In genomic region chr19:58228584-58229254, GRCh38 we compare ENCODE assay signal across 8 cellular contexts. TPM values are rescaled to one million over a fixed set of nuclear protein-coding genes. Genes with fewer than 3 reads are reported as not detected.
DNase-seq lines count a peak whose midpoint lies in the region; ATAC-seq lines count a peak whose summit lies in the region.

ZNF544 (plus strand) TSS chr19:58228914; CDS start chr19:58244024, 15,110 bp downstream.

- ATAC-seq in GM18502 (IDR thresholded peaks at IDR 0.05; ENCODE audit: poor library complexity, unreplicated experiment) (peak; percentile 91), HG02938 (IDR thresholded peaks at IDR 0.05; ENCODE audit: unreplicated experiment) (peak; percentile 87), HG03457 (IDR thresholded peaks at IDR 0.05; ENCODE audit: unreplicated experiment) (no peak)
- ATAC-seq in activated CD4-positive, CD25-positive, alpha-beta regulatory T cell treated with anti-CD3 and anti-CD28 coated beads, Interleukin-2, amount 50 U/mL, for 24 hours: peak; percentile 78 to 86

- DNase-seq in NCI-H2171 (lab: John Stamatoyannopoulos, UW) (peak; percentile 75), cerebellum (ENCODE audit: low spot score) (peak; percentile 88), kidney glomerular epithelial cell (lab: John Stamatoyannopoulos, UW) (peak; percentile 56)
- peak; percentile 85 for DNase-seq in stimulated activated CD4-positive, alpha-beta T cell treated with anti-CD3 and anti-CD28 coated beads, Interleukin-15, amount 100 ng/mL, for 24 hours

RNA-seq across cellular contexts. Expression of gene ZNF544, which starts in this region (rescaled TPM):
- total RNA-seq in cerebellum: 66.8 TPM
